Comparison of ENCODE assay signal across 1 cellular context in the genomic region with DNA sequence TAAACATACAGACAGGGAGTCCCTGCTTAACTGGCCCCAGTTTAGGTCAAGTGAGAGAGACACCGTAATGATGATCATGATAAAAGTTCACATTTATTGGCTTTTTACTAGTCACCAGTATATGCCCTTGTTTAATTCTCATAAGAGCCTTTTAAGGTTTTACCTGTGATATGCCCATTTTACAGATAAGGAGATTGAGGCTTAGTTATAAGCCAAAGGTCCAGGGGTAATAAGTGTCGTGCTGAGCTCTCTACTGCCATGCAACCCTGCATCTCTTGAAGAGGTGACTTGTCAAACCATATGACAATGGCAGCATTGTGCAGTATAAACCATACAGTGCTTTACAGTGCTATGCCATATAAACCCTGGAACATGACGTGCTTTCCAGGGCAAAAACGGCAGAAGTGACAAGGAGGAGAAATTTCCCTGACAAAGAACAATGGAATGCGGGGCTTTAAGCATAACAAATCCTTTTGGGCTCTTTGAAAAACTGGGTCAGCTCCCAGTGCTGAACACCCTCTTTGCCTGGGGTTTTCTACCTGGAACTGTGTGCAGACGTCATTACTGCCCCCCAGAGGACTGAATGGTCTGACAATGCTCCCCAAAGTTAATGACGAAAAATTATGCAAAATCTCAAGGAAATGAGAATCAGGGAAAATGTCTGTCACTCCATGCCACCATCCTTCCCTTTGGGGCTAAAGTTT.
TF ChIP-seq lines count a peak whose summit lies in the region.

No MANE protein-coding gene starts in this region.

TF ChIP-seq in GM23338, 12 proteins besides CTCF, POLR2A, EP300 and RAD21 (continued from another document):
- TF ChIP-seq, protein P1, sequence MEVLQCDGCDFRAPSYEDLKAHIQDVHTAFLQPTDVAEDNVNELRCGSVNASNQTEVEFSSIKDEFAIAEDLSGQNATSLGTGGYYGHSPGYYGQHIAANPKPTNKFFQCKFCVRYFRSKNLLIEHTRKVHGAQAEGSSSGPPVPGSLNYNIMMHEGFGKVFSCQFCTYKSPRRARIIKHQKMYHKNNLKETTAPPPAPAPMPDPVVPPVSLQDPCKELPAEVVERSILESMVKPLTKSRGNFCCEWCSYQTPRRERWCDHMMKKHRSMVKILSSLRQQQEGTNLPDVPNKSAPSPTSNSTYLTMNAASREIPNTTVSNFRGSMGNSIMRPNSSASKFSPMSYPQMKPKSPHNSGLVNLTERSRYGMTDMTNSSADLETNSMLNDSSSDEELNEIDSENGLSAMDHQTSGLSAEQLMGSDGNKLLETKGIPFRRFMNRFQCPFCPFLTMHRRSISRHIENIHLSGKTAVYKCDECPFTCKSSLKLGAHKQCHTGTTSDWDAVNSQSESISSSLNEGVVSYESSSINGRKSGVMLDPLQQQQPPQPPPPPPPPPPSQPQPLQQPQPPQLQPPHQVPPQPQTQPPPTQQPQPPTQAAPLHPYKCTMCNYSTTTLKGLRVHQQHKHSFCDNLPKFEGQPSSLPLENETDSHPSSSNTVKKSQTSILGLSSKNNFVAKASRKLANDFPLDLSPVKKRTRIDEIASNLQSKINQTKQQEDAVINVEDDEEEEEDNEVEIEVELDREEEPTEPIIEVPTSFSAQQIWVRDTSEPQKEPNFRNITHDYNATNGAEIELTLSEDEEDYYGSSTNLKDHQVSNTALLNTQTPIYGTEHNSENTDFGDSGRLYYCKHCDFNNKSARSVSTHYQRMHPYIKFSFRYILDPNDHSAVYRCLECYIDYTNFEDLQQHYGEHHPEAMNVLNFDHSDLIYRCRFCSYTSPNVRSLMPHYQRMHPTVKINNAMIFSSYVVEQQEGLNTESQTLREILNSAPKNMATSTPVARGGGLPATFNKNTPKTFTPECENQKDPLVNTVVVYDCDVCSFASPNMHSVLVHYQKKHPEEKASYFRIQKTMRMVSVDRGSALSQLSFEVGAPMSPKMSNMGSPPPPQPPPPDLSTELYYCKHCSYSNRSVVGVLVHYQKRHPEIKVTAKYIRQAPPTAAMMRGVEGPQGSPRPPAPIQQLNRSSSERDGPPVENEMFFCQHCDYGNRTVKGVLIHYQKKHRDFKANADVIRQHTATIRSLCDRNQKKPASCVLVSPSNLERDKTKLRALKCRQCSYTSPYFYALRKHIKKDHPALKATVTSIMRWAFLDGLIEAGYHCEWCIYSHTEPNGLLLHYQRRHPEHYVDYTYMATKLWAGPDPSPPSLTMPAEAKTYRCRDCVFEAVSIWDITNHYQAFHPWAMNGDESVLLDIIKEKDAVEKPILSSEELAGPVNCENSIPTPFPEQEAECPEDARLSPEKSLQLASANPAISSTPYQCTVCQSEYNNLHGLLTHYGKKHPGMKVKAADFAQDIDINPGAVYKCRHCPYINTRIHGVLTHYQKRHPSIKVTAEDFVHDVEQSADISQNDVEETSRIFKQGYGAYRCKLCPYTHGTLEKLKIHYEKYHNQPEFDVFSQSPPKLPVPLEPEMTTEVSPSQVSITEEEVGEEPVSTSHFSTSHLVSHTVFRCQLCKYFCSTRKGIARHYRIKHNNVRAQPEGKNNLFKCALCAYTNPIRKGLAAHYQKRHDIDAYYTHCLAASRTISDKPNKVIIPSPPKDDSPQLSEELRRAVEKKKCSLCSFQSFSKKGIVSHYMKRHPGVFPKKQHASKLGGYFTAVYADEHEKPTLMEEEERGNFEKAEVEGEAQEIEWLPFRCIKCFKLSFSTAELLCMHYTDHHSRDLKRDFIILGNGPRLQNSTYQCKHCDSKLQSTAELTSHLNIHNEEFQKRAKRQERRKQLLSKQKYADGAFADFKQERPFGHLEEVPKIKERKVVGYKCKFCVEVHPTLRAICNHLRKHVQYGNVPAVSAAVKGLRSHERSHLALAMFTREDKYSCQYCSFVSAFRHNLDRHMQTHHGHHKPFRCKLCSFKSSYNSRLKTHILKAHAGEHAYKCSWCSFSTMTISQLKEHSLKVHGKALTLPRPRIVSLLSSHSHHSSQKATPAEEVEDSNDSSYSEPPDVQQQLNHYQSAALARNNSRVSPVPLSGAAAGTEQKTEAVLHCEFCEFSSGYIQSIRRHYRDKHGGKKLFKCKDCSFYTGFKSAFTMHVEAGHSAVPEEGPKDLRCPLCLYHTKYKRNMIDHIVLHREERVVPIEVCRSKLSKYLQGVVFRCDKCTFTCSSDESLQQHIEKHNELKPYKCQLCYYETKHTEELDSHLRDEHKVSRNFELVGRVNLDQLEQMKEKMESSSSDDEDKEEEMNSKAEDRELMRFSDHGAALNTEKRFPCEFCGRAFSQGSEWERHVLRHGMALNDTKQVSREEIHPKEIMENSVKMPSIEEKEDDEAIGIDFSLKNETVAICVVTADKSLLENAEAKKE (CRISPR knock-in tag; IDR thresholded peaks at IDR 0.05): no peak
TF ChIP-seq in GM23338: peak in this region for 2.
